In the genomic region with DNA sequence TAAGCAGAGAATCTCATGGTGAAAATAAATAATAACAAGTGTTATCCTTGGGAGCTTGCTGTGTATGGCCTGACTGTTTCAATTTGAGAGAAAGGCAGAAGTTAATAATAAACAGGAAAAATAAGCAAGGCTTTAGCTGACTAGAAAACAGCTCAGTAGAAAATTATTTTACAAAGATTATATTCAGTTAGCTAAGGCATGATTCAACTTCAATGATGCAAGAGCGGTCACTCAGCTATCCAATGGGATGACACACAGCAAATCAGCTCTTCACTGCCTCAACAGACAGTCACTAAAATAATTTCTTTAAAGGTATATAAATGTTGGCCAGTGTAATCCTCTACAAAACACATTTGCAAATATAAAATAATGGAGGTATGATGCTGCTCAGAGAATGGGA, we compare ENCODE assay signal across 23 cellular contexts. TPM values are rescaled to one million over a fixed set of nuclear protein-coding genes. Genes with fewer than 3 reads are reported as not detected.
DNase-seq lines count a peak whose midpoint lies in the region; ATAC-seq, FAIRE-seq and TF ChIP-seq lines count a peak whose summit lies in the region.
"Had no signal": no experiment of that assay in that cellular context is flagged by ENCODE, and none has a peak within 500 bp of the region (broad histone marks: within the 10 kb centered on the region; RNA-seq: fewer than 3 reads in every experiment).

No MANE protein-coding gene starts in this region.

- H3K9me3 ChIP-seq in K562 (replicated peaks; ENCODE audit: control insufficient read depth, insufficient read depth, low read depth, low read length) = no peaks in the 10 kb centered on the region
- H3K9me3 ChIP-seq in pancreas = no peaks in the 10 kb centered on the region
- H3K9me3 ChIP-seq: heart right ventricle had no signal

- POLR2A ChIA-PET in K562 (lab: Yijun Ruan, JAX) = interaction anchor here (1.4 kb wide), 1 partner anchor 10 kb away, joined by 3 read pairs; no protein-coding TSS in a partner anchor

- CTCF ChIA-PET in K562 (lab: Yijun Ruan, JAX; ENCODE audit: low intra/inter-chr PET ratio) = no interaction called here

- TF ChIP-seq POLR2A in K562 (conservative IDR thresholded peaks at IDR 0.05) (no peak), GM18505 (IDR thresholded peaks at IDR 0.05; ENCODE audit: borderline replicate concordance, extremely low read depth, insufficient read depth, insufficient read length) (no peak)

- H3K27me3 ChIP-seq in K562 (ENCODE audit: control insufficient read depth in 2 of 2, insufficient read depth in 2 of 2, low read length in 2 of 2) = no peaks in the 10 kb centered on the region
- H3K27me3 ChIP-seq in foreskin keratinocyte = no peaks in the 10 kb centered on the region
- H3K27me3 ChIP-seq in pancreas = no peaks in the 10 kb centered on the region
- H3K27me3 ChIP-seq: heart right ventricle had no signal

- no peaks in the 10 kb centered on the region for H4K20me1 ChIP-seq in K562 (replicated peaks; ENCODE audit: control insufficient read depth, insufficient read depth, low read length)

- in situ Hi-C loops in K562 (cut with MboI) = no loop called here

- no TSS peak for BruUV-seq in K562 (replicated peaks; lab: Mats Ljungman, UMichigan)

- no peaks in the 10 kb centered on the region for H3K79me2 ChIP-seq in K562 (ENCODE audit: control insufficient read depth, insufficient read depth, low read length)

- no peak overlapping the region for H3K4me2 ChIP-seq in K562 (ENCODE audit: insufficient read depth, low read length)

- DNase-seq in AG08395 (ENCODE audit: low spot score) (peak; percentile 71), HS-5 (ENCODE audit: low read depth) (peak; percentile 53), K562 (ENCODE audit: extremely low read depth in 1 of 4, low spot score in 3 of 4) (no peak), foreskin keratinocyte (peak in 1 of 2 donors; percentile 11), NCI-H2227 (lab: John Stamatoyannopoulos, UW; ENCODE audit: unreplicated experiment) (no peak), COLO668 (lab: John Stamatoyannopoulos, UW; ENCODE audit: unreplicated experiment) (no peak), pancreas (no peak)
- DNase-seq: activated CD4-positive, alpha-beta T cell treated with anti-CD3 and anti-CD28 coated beads for 4 hours; activated T-cell treated with anti-CD3 and anti-CD28 coated beads, Interleukin-2, amount 50 U/mL, for 1 hour; effector memory CD8-positive, alpha-beta T cell; heart right ventricle; Karpas-422; left colon; NCI-H187 treated with DMSO at 0.1 percent for 48 hours; NCI-H524; OCI-M1; stimulated activated CD4-positive, alpha-beta T cell treated with anti-CD3 and anti-CD28 coated beads, Interleukin-4, amount 100 ng/mL, for 4 hours; T1000 had no signal

- TF ChIP-seq EP300 in K562 (IDR thresholded peaks at IDR 0.05; ENCODE audit: low read length) = no peak

- H3K27ac ChIP-seq in K562 (ENCODE audit: extremely low read depth, low read depth, low read length) (no peak overlapping the region), foreskin keratinocyte (no peak overlapping the region), pancreas (no peak overlapping the region)
- H3K27ac ChIP-seq: heart right ventricle, SK-N-MC, skin epidermis had no signal

- H3K4me1 ChIP-seq in K562 (replicated peaks in 1 of 2; ENCODE audit: control insufficient read depth in 2 of 2, insufficient read depth in 2 of 2, low read length in 2 of 2) = peaks cover 0 to 13% of the 10 kb centered on the region in 2 experiments; a peak in 3 of 5 replicates
- H3K4me1 ChIP-seq in foreskin keratinocyte = no peaks in the 10 kb centered on the region
- no peaks in the 10 kb centered on the region for H3K4me1 ChIP-seq in pancreas
- H3K4me1 ChIP-seq: heart right ventricle had no signal

- no peak overlapping the region for H3K9ac ChIP-seq in K562 (ENCODE audit: insufficient read depth in 1 of 2, low read depth in 2 of 2, low read length in 2 of 2)

- no peak for TF ChIP-seq RAD21 in K562 (CRISPR knock-in tag; conservative IDR thresholded peaks at IDR 0.05 in 1 of 2, IDR thresholded peaks at IDR 0.05 in 1 of 2)

- H3K9me1 ChIP-seq in K562 (ENCODE audit: control insufficient read depth, insufficient read depth, low read length) = no peaks in the 10 kb centered on the region

- WGBS in K562 (ENCODE audit: insufficient coverage, low coverage, missing lambda C conversion rate) = 100% methylated on average over 1 of the region's 1 CpG
- 96 to 100% methylated on average over 1 of the region's 1 CpG for WGBS in pancreas, 2 donors

- TF ChIP-seq CTCF in K562 (IDR thresholded peaks at IDR 0.05 in 2 of 3, conservative IDR thresholded peaks at IDR 0.05 in 1 of 3; ENCODE audit: insufficient read depth in 2 of 3, low read depth in 1 of 3, low read length in 3 of 3) = no peak
- TF ChIP-seq CTCF in foreskin keratinocyte (conservative IDR thresholded peaks at IDR 0.05) = no peak
- TF ChIP-seq CTCF in pancreas (IDR thresholded peaks at IDR 0.05) = no peak

- H3K36me3 ChIP-seq in K562 (ENCODE audit: control insufficient read depth, insufficient read depth, low read length) (peaks cover 29% of the 10 kb centered on the region; the same call in 2 of the 3 replicates), pancreas (peaks cover 0 to 9% (median 0%) of the 10 kb centered on the region in 3 donors)

- H3K4me3 ChIP-seq in K562 = no peak overlapping the region
- H3K4me3 ChIP-seq in pancreas = no peak overlapping the region
- H3K4me3 ChIP-seq: heart right ventricle, SK-N-MC, skin epidermis had no signal

- H2AFZ ChIP-seq in K562 (ENCODE audit: low read depth, low read length) = no peak overlapping the region

- FAIRE-seq in K562 (lab: Jason Lieb, UNC) = no peak
- no peak for FAIRE-seq in pancreas (lab: Jason Lieb, UNC)
- FAIRE-seq: GM18507 had no signal

- ATAC-seq in K562 (no peak), foreskin keratinocyte (peak; percentile 44), GM18505 (IDR thresholded peaks at IDR 0.05; ENCODE audit: unreplicated experiment) (no peak), pancreas (no peak)
- ATAC-seq: activated naive CD4-positive, alpha-beta T cell treated with anti-CD3 and anti-CD28 coated beads, Interleukin-2, amount 50 U/mL, for 72 hours; effector memory CD8-positive, alpha-beta T cell; heart right ventricle; left colon had no signal

- intact Hi-C loops in K562 (cut with micrococcal nuclease) (no loop called here), pancreas (cut with DNase I) (no loop called here)

RNA-seq across cellular contexts. Expression of a gene that starts 18.6 kb away (rescaled TPM):
- 15.2 and 32.8 TPM in 2 replicates for total RNA-seq in K562 (2011; cell fraction: chromatin; rRNA removed; ENCODE audit: low replicate concordance)
- 24.2 and 29.0 TPM in 2 replicates for total RNA-seq in K562 (2011; cell fraction: nucleolus; rRNA removed)
- total RNA-seq in K562 (2011; cell fraction: nucleoplasm; rRNA removed) = 24.8 and 26.6 TPM in 2 replicates
- 15.7 and 16.1 TPM in 2 replicates for total RNA-seq in K562 (2014; rRNA removed)
- total RNA-seq in K562 (2014; rRNA removed; fragmentation: Illumina TruSeq; extraction: Trizol) = 10.6 and 12.1 TPM in 2 replicates
- 16.5 and 18.0 TPM in 2 replicates for total RNA-seq in K562 (2015; rRNA removed; fragmentation: Illumina TruSeq; extraction: Trizol)
- total RNA-seq in K562 (2021) = 10.8 and 16.0 TPM in 2 replicates
- polyA plus RNA-seq in K562 (2011; rRNA removed) = 10.7 and 12.0 TPM in 2 replicates
- 12.6 and 21.3 TPM in 2 replicates for polyA plus RNA-seq in K562 (2011; cell fraction: cytosol; rRNA removed)
- polyA plus RNA-seq in K562 (2011; cell fraction: nucleus; rRNA removed) = 18.9 and 26.7 TPM in 2 replicates
- polyA plus RNA-seq in K562 (2012) = 16.9 and 25.5 TPM in 2 replicates
- 17.8 and 20.0 TPM in 2 replicates for polyA plus RNA-seq in K562 (2014; fragmentation: Illumina TruSeq; extraction: Trizol)
- 10 to 100 TPM in 1 of 2 experiments, 1 to 10 TPM in 1; 8.6 to 12.2 TPM for polyA plus RNA-seq in K562 (2014; fragmentation: Nextera tagmentation; extraction: Ambion mirVana)
- polyA plus RNA-seq in K562 (2014; rRNA removed) = 13.8 and 15.4 TPM in 2 replicates
- 6.4 and 8.0 TPM in 2 replicates for polyA minus RNA-seq in K562 (2011; rRNA and poly(A)+ RNA removed)
- 5.8 and 10.6 TPM in 2 replicates for polyA minus RNA-seq in K562 (2011; cell fraction: cytosol; rRNA and poly(A)+ RNA removed)
- polyA minus RNA-seq in K562 (2011; cell fraction: nucleus; rRNA and poly(A)+ RNA removed) = 16.4 and 23.4 TPM in 2 replicates
- 17.1 and 18.5 TPM in 2 replicates for total RNA-seq in foreskin keratinocyte
- polyA plus RNA-seq in foreskin keratinocyte = 22.1 and 24.8 TPM in 2 replicates
- total RNA-seq in pancreas = 10 to 100 TPM in 2 of 6 donors, 1 to 10 TPM in 4; 6.3 to 13.2 (median 8.5) TPM
- 10 to 100 TPM; 16.8 to 18.4 TPM for polyA plus RNA-seq in pancreas

RNA-seq across cellular contexts. Expression of a gene that starts 18.7 kb away (rescaled TPM):
- 80.6 and 94.2 TPM in 2 replicates for total RNA-seq in K562 (2011; cell fraction: chromatin; rRNA removed; ENCODE audit: low replicate concordance)
- total RNA-seq in K562 (2011; cell fraction: nucleolus; rRNA removed) = 40.1 and 42.7 TPM in 2 replicates
- 38.5 and 58.5 TPM in 2 replicates for total RNA-seq in K562 (2011; cell fraction: nucleoplasm; rRNA removed)
- total RNA-seq in K562 (2014; rRNA removed) (8.0 and 9.7 TPM in 2 replicates), K562 (2014; rRNA removed; fragmentation: Illumina TruSeq; extraction: Trizol) (6.0 and 8.4 TPM in 2 replicates), K562 (2015; rRNA removed; fragmentation: Illumina TruSeq; extraction: Trizol) (7.8 and 9.6 TPM in 2 replicates), K562 (2021) (16.6 and 23.0 TPM in 2 replicates), foreskin keratinocyte (16.6 and 18.2 TPM in 2 replicates), pancreas (10 to 100 TPM; 11.9 to 26.2 (median 14.7) TPM)
- polyA plus RNA-seq in K562 (2011; rRNA removed) (10.9 and 16.1 TPM in 2 replicates), K562 (2014; fragmentation: Illumina TruSeq; extraction: Trizol) (6.6 and 7.5 TPM in 2 replicates), K562 (2014; fragmentation: Nextera tagmentation; extraction: Ambion mirVana) (under 1 TPM; 0.39 to 0.74 TPM), K562 (2014; rRNA removed) (12.1 and 12.7 TPM in 2 replicates), foreskin keratinocyte (14.9 and 18.6 TPM in 2 replicates), pancreas (10 to 100 TPM; 27.5 to 29.5 TPM)
- 7.6 and 10.2 TPM in 2 replicates for polyA plus RNA-seq in K562 (2011; cell fraction: cytosol; rRNA removed)
- 71.3 and 91.6 TPM in 2 replicates for polyA plus RNA-seq in K562 (2011; cell fraction: nucleus; rRNA removed)
- 7.0 and 11.8 TPM in 2 replicates for polyA plus RNA-seq in K562 (2012)
- polyA minus RNA-seq in K562 (2011; rRNA and poly(A)+ RNA removed) = 12.9 and 18.1 TPM in 2 replicates
- polyA minus RNA-seq in K562 (2011; cell fraction: cytosol; rRNA and poly(A)+ RNA removed) = 11.9 and 15.5 TPM in 2 replicates
- polyA minus RNA-seq in K562 (2011; cell fraction: nucleus; rRNA and poly(A)+ RNA removed) = 27.3 and 33.8 TPM in 2 replicates

RNA-seq across cellular contexts. Expression of a gene that starts 37.5 kb away (rescaled TPM):
- total RNA-seq in K562 (2011; cell fraction: chromatin; rRNA removed; ENCODE audit: low replicate concordance) = 4.8 and 8.6 TPM in 2 replicates
- 2.8 and 3.7 TPM in 2 replicates for total RNA-seq in K562 (2011; cell fraction: nucleolus; rRNA removed)
- 7.8 and 14.2 TPM in 2 replicates for total RNA-seq in K562 (2011; cell fraction: nucleoplasm; rRNA removed)
- total RNA-seq in K562 (2014; rRNA removed) (9.7 and 12.3 TPM in 2 replicates), K562 (2014; rRNA removed; fragmentation: Illumina TruSeq; extraction: Trizol) (15.4 and 16.6 TPM in 2 replicates), K562 (2015; rRNA removed; fragmentation: Illumina TruSeq; extraction: Trizol) (11.2 and 12.0 TPM in 2 replicates), K562 (2021) (13.1 and 14.0 TPM in 2 replicates), foreskin keratinocyte (11.9 and 12.6 TPM in 2 replicates), pancreas (1 to 10 TPM; 4.4 to 7.0 (median 5.8) TPM)
- polyA plus RNA-seq in K562 (2011; rRNA removed) (12.2 and 17.4 TPM in 2 replicates), K562 (2014; fragmentation: Illumina TruSeq; extraction: Trizol) (12.0 and 14.0 TPM in 2 replicates), K562 (2014; fragmentation: Nextera tagmentation; extraction: Ambion mirVana) (1 to 10 TPM; 3.3 to 4.7 TPM), K562 (2014; rRNA removed) (8.5 and 10.0 TPM in 2 replicates), foreskin keratinocyte (2.4 and 2.8 TPM in 2 replicates), pancreas (1 to 10 TPM; 2.7 to 9.6 TPM)
- 7.0 and 10.5 TPM in 2 replicates for polyA plus RNA-seq in K562 (2011; cell fraction: cytosol; rRNA removed)
- 5.1 and 5.2 TPM in 2 replicates for polyA plus RNA-seq in K562 (2011; cell fraction: nucleus; rRNA removed)
- 6.9 and 7.1 TPM in 2 replicates for polyA plus RNA-seq in K562 (2012)
- 18.8 and 23.4 TPM in 2 replicates for polyA minus RNA-seq in K562 (2011; rRNA and poly(A)+ RNA removed)
- polyA minus RNA-seq in K562 (2011; cell fraction: cytosol; rRNA and poly(A)+ RNA removed) = 6.7 and 11.8 TPM in 2 replicates
- polyA minus RNA-seq in K562 (2011; cell fraction: nucleus; rRNA and poly(A)+ RNA removed) = 2.8 and 4.6 TPM in 2 replicates

RNA-seq across cellular contexts. Expression of a gene that starts 37.8 kb away (rescaled TPM):
- total RNA-seq in K562 (2011; cell fraction: chromatin; rRNA removed; ENCODE audit: low replicate concordance) = 0.16 and 0.56 TPM in 2 replicates
- not detected in 2 replicates for total RNA-seq in K562 (2011; cell fraction: nucleolus; rRNA removed)
- total RNA-seq in K562 (2011; cell fraction: nucleoplasm; rRNA removed) = 0.23 TPM in 1 of 2 replicates, not detected in the other
- total RNA-seq in K562 (2014; rRNA removed) (0.18 and 0.49 TPM in 2 replicates), K562 (2014; rRNA removed; fragmentation: Illumina TruSeq; extraction: Trizol) (0.25 and 0.86 TPM in 2 replicates), K562 (2015; rRNA removed; fragmentation: Illumina TruSeq; extraction: Trizol) (0.54 and 0.72 TPM in 2 replicates), K562 (2021) (0.11 and 0.22 TPM in 2 replicates), foreskin keratinocyte (0.63 and 0.88 TPM in 2 replicates), pancreas (1 to 10 TPM in 1 of 6 donors, under 1 TPM in 5; 0.28 to 1.5 (median 0.92) TPM)
- polyA plus RNA-seq in K562 (2011; rRNA removed) (0.04 and 0.32 TPM in 2 replicates), K562 (2014; fragmentation: Illumina TruSeq; extraction: Trizol) (0.17 and 0.42 TPM in 2 replicates), K562 (2014; fragmentation: Nextera tagmentation; extraction: Ambion mirVana) (under 1 TPM; 0.20 to 0.22 TPM), K562 (2014; rRNA removed) (0.29 TPM in 1 of 2 replicates, not detected in the other), foreskin keratinocyte (0.17 and 0.24 TPM in 2 replicates), pancreas (1 to 10 TPM in 1 of 2 donors, under 1 TPM in 1; 0.49 to 1.5 TPM)
- 0.62 TPM in 1 of 2 replicates, not detected in the other for polyA plus RNA-seq in K562 (2011; cell fraction: cytosol; rRNA removed)
- polyA plus RNA-seq in K562 (2011; cell fraction: nucleus; rRNA removed) = 0.10 and 0.37 TPM in 2 replicates
- polyA plus RNA-seq in K562 (2012) = 0.25 and 0.26 TPM in 2 replicates
- polyA minus RNA-seq in K562 (2011; rRNA and poly(A)+ RNA removed) = 0.33 and 0.63 TPM in 2 replicates
- not detected in 2 replicates for polyA minus RNA-seq in K562 (2011; cell fraction: cytosol; rRNA and poly(A)+ RNA removed)
- polyA minus RNA-seq in K562 (2011; cell fraction: nucleus; rRNA and poly(A)+ RNA removed) = 0.40 TPM in 1 of 2 replicates, not detected in the other

Comparison
In these comparisons a context has a peak if more than half of its experiments do, and no peak if none do; other contexts are left out.
1. DNase-seq: peak in AG08395 (single experiment) and HS-5 (single experiment); none in K562 (0 of 4), NCI-H2227 (single experiment), COLO668 (single experiment) and pancreas (0 of 6).